Comparison of ENCODE assay signal across 1 cellular context in the genomic region with DNA sequence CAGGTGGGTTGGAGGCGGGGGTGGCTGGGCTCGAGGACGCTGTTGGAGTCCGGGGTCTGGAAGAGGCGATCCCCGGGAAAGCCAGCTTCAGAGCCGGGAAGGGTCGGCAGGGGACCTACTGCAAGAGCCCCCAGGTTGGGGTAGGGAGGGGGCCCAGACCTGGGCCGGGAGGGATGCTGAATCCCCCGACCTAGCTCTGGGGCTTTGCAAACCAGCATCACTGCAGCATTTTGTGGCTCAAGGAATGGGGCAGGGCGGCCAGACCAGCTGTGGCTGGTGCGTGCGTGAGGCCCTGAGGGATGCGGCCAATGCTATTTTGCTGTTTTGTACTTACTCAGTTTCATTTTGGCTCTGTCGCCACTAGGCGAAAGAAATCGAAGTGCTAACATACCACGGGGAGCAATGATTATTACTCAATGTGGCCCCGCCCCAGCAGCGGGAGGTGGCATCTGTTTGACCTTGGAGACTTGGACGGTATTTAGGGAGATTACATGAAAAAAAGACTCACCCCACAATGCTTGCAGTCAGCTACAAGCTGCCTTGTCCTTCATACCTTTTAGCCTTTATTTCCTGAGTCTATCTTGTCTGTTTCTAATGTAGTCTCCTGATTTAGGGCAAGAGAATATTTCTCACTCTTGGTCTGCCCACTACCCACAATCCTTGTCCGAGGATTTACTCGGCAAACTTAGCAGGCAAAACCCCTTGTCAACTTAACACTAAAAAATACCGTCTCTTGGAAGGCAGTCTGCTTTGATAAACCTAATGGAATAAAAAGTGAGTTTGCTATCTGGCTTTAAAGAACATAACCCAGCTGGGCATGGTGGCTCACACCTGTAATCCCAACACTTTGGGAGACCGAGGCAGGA.
TF ChIP-seq lines count a peak whose summit lies in the region.

No MANE protein-coding gene starts in this region.

TF ChIP-seq in HepG2, 621 proteins besides CTCF, POLR2A, EP300 and RAD21 (continued from another document and continues in another):
- TF ChIP-seq, protein P1, sequence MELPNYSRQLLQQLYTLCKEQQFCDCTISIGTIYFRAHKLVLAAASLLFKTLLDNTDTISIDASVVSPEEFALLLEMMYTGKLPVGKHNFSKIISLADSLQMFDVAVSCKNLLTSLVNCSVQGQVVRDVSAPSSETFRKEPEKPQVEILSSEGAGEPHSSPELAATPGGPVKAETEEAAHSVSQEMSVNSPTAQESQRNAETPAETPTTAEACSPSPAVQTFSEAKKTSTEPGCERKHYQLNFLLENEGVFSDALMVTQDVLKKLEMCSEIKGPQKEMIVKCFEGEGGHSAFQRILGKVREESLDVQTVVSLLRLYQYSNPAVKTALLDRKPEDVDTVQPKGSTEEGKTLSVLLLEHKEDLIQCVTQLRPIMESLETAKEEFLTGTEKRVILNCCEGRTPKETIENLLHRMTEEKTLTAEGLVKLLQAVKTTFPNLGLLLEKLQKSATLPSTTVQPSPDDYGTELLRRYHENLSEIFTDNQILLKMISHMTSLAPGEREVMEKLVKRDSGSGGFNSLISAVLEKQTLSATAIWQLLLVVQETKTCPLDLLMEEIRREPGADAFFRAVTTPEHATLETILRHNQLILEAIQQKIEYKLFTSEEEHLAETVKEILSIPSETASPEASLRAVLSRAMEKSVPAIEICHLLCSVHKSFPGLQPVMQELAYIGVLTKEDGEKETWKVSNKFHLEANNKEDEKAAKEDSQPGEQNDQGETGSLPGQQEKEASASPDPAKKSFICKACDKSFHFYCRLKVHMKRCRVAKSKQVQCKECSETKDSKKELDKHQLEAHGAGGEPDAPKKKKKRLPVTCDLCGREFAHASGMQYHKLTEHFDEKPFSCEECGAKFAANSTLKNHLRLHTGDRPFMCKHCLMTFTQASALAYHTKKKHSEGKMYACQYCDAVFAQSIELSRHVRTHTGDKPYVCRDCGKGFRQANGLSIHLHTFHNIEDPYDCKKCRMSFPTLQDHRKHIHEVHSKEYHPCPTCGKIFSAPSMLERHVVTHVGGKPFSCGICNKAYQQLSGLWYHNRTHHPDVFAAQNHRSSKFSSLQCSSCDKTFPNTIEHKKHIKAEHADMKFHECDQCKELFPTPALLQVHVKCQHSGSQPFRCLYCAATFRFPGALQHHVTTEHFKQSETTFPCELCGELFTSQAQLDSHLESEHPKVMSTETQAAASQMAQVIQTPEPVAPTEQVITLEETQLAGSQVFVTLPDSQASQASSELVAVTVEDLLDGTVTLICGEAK (IDR thresholded peaks at IDR 0.05), result no peak
- TF ChIP-seq, protein P1 (CRISPR knock-in tag; IDR thresholded peaks at IDR 0.05), result no peak
- no peak for TF ChIP-seq SMYD3 (CRISPR knock-in tag; IDR thresholded peaks at IDR 0.05)
- TF ChIP-seq ZBTB7B (CRISPR knock-in tag; IDR thresholded peaks at IDR 0.05), result no peak
- TF ChIP-seq ZSCAN31 (CRISPR knock-in tag; IDR thresholded peaks at IDR 0.05; ENCODE audit: low read depth), result no peak
- TF ChIP-seq, protein P2, sequence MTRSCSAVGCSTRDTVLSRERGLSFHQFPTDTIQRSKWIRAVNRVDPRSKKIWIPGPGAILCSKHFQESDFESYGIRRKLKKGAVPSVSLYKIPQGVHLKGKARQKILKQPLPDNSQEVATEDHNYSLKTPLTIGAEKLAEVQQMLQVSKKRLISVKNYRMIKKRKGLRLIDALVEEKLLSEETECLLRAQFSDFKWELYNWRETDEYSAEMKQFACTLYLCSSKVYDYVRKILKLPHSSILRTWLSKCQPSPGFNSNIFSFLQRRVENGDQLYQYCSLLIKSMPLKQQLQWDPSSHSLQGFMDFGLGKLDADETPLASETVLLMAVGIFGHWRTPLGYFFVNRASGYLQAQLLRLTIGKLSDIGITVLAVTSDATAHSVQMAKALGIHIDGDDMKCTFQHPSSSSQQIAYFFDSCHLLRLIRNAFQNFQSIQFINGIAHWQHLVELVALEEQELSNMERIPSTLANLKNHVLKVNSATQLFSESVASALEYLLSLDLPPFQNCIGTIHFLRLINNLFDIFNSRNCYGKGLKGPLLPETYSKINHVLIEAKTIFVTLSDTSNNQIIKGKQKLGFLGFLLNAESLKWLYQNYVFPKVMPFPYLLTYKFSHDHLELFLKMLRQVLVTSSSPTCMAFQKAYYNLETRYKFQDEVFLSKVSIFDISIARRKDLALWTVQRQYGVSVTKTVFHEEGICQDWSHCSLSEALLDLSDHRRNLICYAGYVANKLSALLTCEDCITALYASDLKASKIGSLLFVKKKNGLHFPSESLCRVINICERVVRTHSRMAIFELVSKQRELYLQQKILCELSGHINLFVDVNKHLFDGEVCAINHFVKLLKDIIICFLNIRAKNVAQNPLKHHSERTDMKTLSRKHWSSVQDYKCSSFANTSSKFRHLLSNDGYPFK (CRISPR knock-in tag; IDR thresholded peaks at IDR 0.05; ENCODE audit: borderline replicate concordance), result no peak
- TF ChIP-seq GPN1 (CRISPR knock-in tag; IDR thresholded peaks at IDR 0.05; ENCODE audit: borderline replicate concordance), result 0 out of 2 replicates have a peak, but pooled peaks have one; percentile 0
- TF ChIP-seq ZNF160 (CRISPR knock-in tag; IDR thresholded peaks at IDR 0.05), result no peak
- TF ChIP-seq, protein P3, sequence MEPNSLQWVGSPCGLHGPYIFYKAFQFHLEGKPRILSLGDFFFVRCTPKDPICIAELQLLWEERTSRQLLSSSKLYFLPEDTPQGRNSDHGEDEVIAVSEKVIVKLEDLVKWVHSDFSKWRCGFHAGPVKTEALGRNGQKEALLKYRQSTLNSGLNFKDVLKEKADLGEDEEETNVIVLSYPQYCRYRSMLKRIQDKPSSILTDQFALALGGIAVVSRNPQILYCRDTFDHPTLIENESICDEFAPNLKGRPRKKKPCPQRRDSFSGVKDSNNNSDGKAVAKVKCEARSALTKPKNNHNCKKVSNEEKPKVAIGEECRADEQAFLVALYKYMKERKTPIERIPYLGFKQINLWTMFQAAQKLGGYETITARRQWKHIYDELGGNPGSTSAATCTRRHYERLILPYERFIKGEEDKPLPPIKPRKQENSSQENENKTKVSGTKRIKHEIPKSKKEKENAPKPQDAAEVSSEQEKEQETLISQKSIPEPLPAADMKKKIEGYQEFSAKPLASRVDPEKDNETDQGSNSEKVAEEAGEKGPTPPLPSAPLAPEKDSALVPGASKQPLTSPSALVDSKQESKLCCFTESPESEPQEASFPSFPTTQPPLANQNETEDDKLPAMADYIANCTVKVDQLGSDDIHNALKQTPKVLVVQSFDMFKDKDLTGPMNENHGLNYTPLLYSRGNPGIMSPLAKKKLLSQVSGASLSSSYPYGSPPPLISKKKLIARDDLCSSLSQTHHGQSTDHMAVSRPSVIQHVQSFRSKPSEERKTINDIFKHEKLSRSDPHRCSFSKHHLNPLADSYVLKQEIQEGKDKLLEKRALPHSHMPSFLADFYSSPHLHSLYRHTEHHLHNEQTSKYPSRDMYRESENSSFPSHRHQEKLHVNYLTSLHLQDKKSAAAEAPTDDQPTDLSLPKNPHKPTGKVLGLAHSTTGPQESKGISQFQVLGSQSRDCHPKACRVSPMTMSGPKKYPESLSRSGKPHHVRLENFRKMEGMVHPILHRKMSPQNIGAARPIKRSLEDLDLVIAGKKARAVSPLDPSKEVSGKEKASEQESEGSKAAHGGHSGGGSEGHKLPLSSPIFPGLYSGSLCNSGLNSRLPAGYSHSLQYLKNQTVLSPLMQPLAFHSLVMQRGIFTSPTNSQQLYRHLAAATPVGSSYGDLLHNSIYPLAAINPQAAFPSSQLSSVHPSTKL (CRISPR knock-in tag; IDR thresholded peaks at IDR 0.05), result 0 out of 2 replicates have a peak, but pooled peaks have one; percentile 3
- no peak for TF ChIP-seq ZNF850 (CRISPR knock-in tag; conservative IDR thresholded peaks at IDR 0.05)
- no peak for TF ChIP-seq ZNF781 (CRISPR knock-in tag; IDR thresholded peaks at IDR 0.05; ENCODE audit: borderline replicate concordance, not compliant biosample characterization)
- no peak for TF ChIP-seq ZNF816 (CRISPR knock-in tag; IDR thresholded peaks at IDR 0.05; ENCODE audit: borderline replicate concordance)
- TF ChIP-seq ZNF484 (CRISPR knock-in tag; IDR thresholded peaks at IDR 0.05; ENCODE audit: borderline replicate concordance, low read depth), result no peak
- no peak for TF ChIP-seq GLMP (CRISPR knock-in tag; IDR thresholded peaks at IDR 0.05; ENCODE audit: borderline replicate concordance)
- TF ChIP-seq MYC (CRISPR knock-in tag; IDR thresholded peaks at IDR 0.05; ENCODE audit: borderline replicate concordance), result no peak
- TF ChIP-seq KDM5B (CRISPR knock-in tag; IDR thresholded peaks at IDR 0.05; ENCODE audit: borderline replicate concordance), result no peak
- no peak for TF ChIP-seq MEIS1 (CRISPR knock-in tag; IDR thresholded peaks at IDR 0.05; ENCODE audit: borderline replicate concordance)
- no peak for TF ChIP-seq HES4 (CRISPR knock-in tag; IDR thresholded peaks at IDR 0.05; ENCODE audit: borderline replicate concordance)
- no peak for TF ChIP-seq ZSCAN12 (CRISPR knock-in tag; IDR thresholded peaks at IDR 0.05)
- no peak for TF ChIP-seq ZBTB26 (CRISPR knock-in tag; IDR thresholded peaks at IDR 0.05; ENCODE audit: borderline replicate concordance)
- TF ChIP-seq NFE2L1 (CRISPR knock-in tag; IDR thresholded peaks at IDR 0.05; ENCODE audit: borderline replicate concordance), result no peak
- TF ChIP-seq, protein P4, sequence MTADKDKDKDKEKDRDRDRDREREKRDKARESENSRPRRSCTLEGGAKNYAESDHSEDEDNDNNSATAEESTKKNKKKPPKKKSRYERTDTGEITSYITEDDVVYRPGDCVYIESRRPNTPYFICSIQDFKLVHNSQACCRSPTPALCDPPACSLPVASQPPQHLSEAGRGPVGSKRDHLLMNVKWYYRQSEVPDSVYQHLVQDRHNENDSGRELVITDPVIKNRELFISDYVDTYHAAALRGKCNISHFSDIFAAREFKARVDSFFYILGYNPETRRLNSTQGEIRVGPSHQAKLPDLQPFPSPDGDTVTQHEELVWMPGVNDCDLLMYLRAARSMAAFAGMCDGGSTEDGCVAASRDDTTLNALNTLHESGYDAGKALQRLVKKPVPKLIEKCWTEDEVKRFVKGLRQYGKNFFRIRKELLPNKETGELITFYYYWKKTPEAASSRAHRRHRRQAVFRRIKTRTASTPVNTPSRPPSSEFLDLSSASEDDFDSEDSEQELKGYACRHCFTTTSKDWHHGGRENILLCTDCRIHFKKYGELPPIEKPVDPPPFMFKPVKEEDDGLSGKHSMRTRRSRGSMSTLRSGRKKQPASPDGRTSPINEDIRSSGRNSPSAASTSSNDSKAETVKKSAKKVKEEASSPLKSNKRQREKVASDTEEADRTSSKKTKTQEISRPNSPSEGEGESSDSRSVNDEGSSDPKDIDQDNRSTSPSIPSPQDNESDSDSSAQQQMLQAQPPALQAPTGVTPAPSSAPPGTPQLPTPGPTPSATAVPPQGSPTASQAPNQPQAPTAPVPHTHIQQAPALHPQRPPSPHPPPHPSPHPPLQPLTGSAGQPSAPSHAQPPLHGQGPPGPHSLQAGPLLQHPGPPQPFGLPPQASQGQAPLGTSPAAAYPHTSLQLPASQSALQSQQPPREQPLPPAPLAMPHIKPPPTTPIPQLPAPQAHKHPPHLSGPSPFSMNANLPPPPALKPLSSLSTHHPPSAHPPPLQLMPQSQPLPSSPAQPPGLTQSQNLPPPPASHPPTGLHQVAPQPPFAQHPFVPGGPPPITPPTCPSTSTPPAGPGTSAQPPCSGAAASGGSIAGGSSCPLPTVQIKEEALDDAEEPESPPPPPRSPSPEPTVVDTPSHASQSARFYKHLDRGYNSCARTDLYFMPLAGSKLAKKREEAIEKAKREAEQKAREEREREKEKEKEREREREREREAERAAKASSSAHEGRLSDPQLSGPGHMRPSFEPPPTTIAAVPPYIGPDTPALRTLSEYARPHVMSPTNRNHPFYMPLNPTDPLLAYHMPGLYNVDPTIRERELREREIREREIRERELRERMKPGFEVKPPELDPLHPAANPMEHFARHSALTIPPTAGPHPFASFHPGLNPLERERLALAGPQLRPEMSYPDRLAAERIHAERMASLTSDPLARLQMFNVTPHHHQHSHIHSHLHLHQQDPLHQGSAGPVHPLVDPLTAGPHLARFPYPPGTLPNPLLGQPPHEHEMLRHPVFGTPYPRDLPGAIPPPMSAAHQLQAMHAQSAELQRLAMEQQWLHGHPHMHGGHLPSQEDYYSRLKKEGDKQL (CRISPR knock-in tag; IDR thresholded peaks at IDR 0.05; ENCODE audit: low read depth), result no peak
- TF ChIP-seq ATRX (CRISPR knock-in tag; IDR thresholded peaks at IDR 0.05; ENCODE audit: borderline replicate concordance), result no peak
- TF ChIP-seq SALL1 (CRISPR knock-in tag; IDR thresholded peaks at IDR 0.05), result no peak; the same call in none of the 2 replicates
- TF ChIP-seq ZNF577 (CRISPR knock-in tag; IDR thresholded peaks at IDR 0.05; ENCODE audit: borderline replicate concordance, low read depth), result no peak
- no peak for TF ChIP-seq ARNTL (CRISPR knock-in tag; IDR thresholded peaks at IDR 0.05)
